ENCODE assay signal across 8 cellular contexts in the genomic region with DNA sequence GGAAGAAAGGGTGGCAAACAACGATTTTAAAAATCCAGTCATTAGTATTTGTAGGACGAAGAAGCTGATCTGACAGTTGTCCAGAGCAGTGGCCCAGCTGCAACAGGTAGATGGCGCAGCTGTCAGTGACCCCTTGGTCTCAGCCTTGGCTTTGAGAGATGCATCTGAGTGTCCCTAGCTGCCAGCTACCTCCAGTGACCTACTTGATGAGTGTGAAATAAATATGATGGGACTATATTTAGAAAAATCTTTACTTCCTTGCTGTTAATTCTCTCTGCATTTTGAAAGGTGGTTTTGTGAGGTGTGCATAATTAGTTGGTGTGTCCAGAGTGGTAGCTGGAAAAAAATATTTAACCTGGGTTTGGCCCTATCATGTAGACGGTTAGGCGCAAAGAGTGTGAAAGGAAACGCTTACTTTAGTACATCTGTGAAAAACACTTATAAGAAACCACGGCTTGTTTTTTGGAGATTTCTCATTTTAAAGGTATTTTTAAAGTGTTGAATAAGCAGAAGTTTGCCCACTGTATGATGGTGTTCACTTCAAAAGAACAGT. TPM values are rescaled to one million over a fixed set of nuclear protein-coding genes. Genes with fewer than 3 reads are reported as not detected.
DNase-seq lines count a peak whose midpoint lies in the region; ATAC-seq and TF ChIP-seq lines count a peak whose summit lies in the region.

No MANE protein-coding gene starts in this region.

- peak overlapping the region; percentile 87 for H3K4me3 Mint-ChIP-seq in activated naive CD4-positive, alpha-beta T cell treated with anti-CD3 and anti-CD28 coated beads, Interleukin-2, amount 50 U/mL, for 24 hours
- peak overlapping the region; percentile 77 for H3K4me3 Mint-ChIP-seq in activated CD8-positive, alpha-beta T cell treated with anti-CD3 and anti-CD28 coated beads, Interleukin-2, amount 10 ng/mL, durations not matched to agents 7 days and 5 days

- peaks cover 3% of the 10 kb centered on the region for H3K27me3 Mint-ChIP-seq in activated naive CD4-positive, alpha-beta T cell treated with anti-CD3 and anti-CD28 coated beads, Interleukin-2, amount 50 U/mL, for 24 hours
- peaks cover 17% of the 10 kb centered on the region for H3K27me3 Mint-ChIP-seq in activated CD8-positive, alpha-beta T cell treated with anti-CD3 and anti-CD28 coated beads, Interleukin-2, amount 10 ng/mL, durations not matched to agents 7 days and 5 days (ENCODE audit: low read depth)

- intact Hi-C loops in Right ventricle myocardium superior (cut with DNase I), result no loop called here

- H3K36me3 Mint-ChIP-seq in activated naive CD4-positive, alpha-beta T cell treated with anti-CD3 and anti-CD28 coated beads, Interleukin-2, amount 50 U/mL, for 24 hours, result no peaks in the 10 kb centered on the region
- peaks cover 5% of the 10 kb centered on the region for H3K36me3 Mint-ChIP-seq in activated CD8-positive, alpha-beta T cell treated with anti-CD3 and anti-CD28 coated beads, Interleukin-2, amount 10 ng/mL, durations not matched to agents 7 days and 5 days (ENCODE audit: low read depth)

- peaks cover 17% of the 10 kb centered on the region for H3K4me1 Mint-ChIP-seq in activated naive CD4-positive, alpha-beta T cell treated with anti-CD3 and anti-CD28 coated beads, Interleukin-2, amount 50 U/mL, for 24 hours
- peaks cover 20% of the 10 kb centered on the region for H3K4me1 Mint-ChIP-seq in activated CD8-positive, alpha-beta T cell treated with anti-CD3 and anti-CD28 coated beads, Interleukin-2, amount 10 ng/mL, durations not matched to agents 7 days and 5 days (ENCODE audit: low read depth)

- H3K27ac Mint-ChIP-seq in activated naive CD4-positive, alpha-beta T cell treated with anti-CD3 and anti-CD28 coated beads, Interleukin-2, amount 50 U/mL, for 24 hours, result peak overlapping the region; percentile 33
- peak overlapping the region; percentile 53 for H3K27ac Mint-ChIP-seq in activated CD8-positive, alpha-beta T cell treated with anti-CD3 and anti-CD28 coated beads, Interleukin-2, amount 10 ng/mL, durations not matched to agents 7 days and 5 days

- POLR2A ChIA-PET in activated CD8-positive, alpha-beta T cell treated with anti-CD3 and anti-CD28 coated beads, Interleukin-2, amount 10 ng/mL, durations not matched to agents 7 days and 5 days (lab: Charles Lee), result interaction anchor here (0.6 to 1.2 kb wide), 3 partner anchors 15 to 442 kb away, joined by 3 to 6 read pairs (median 5); no protein-coding TSS in a partner anchor

- DNase-seq in activated naive CD4-positive, alpha-beta T cell treated with Interleukin-2 at 50 U/mL for 16 hours, result no peak
- DNase-seq in NCI-H1092 (lab: John Stamatoyannopoulos, UW), result peak; percentile 43
- no peak for DNase-seq in activated CD8-positive, alpha-beta T cell treated with anti-CD3 and anti-CD28 coated beads, Interleukin-2, amount 10 ng/mL, durations not matched to agents 7 days and 5 days
- DNase-seq in Right ventricle myocardium superior, result peak; percentile 58
- no peak for DNase-seq in omental fat pad (ENCODE audit: low spot score)
- DNase-seq in GDM1 (lab: John Stamatoyannopoulos, UW), result no peak

- TF ChIP-seq CTCF in omental fat pad (IDR thresholded peaks at IDR 0.05), result no peak

- ATAC-seq in HG02610 (IDR thresholded peaks at IDR 0.05; ENCODE audit: unreplicated experiment) (peak; percentile 59), Right ventricle myocardium superior (ENCODE audit: poor library complexity) (peak; percentile 77), omental fat pad (ENCODE audit: low FRiP score) (peak; percentile 51)
- ATAC-seq in activated CD8-positive, alpha-beta T cell treated with anti-CD3 and anti-CD28 coated beads, Interleukin-2, amount 10 ng/mL, durations not matched to agents 7 days and 5 days, result peak; percentile 54

- CTCF ChIA-PET in activated CD8-positive, alpha-beta T cell treated with anti-CD3 and anti-CD28 coated beads, Interleukin-2, amount 10 ng/mL, durations not matched to agents 7 days and 5 days (lab: Charles Lee), result interaction anchor here (0.8 to 2.8 kb wide), 15 partner anchors 13 to 506 kb away, joined by 3 to 29 read pairs (median 5); a partner anchor contains a TSS

- H3K9me3 Mint-ChIP-seq in activated naive CD4-positive, alpha-beta T cell treated with anti-CD3 and anti-CD28 coated beads, Interleukin-2, amount 50 U/mL, for 24 hours, result no peaks in the 10 kb centered on the region
- no peaks in the 10 kb centered on the region for H3K9me3 Mint-ChIP-seq in activated CD8-positive, alpha-beta T cell treated with anti-CD3 and anti-CD28 coated beads, Interleukin-2, amount 10 ng/mL, durations not matched to agents 7 days and 5 days (ENCODE audit: insufficient read depth)

RNA-seq across cellular contexts. Expression of a gene that starts 1.0 kb away (rescaled TPM):
- 1 to 10 TPM; 5.6 to 6.9 TPM for total RNA-seq in activated CD8-positive, alpha-beta T cell treated with anti-CD3 and anti-CD28 coated beads, Interleukin-2, amount 10 ng/mL, durations not matched to agents 7 days and 5 days
- total RNA-seq in Right ventricle myocardium superior (17.6 TPM), omental fat pad (10 to 100 TPM; 11.6 to 30.4 (median 17.4) TPM)

RNA-seq across cellular contexts. Expression of a gene that starts 24.7 kb away (rescaled TPM):
- 10 to 100 TPM; 13.5 to 13.7 TPM for total RNA-seq in activated CD8-positive, alpha-beta T cell treated with anti-CD3 and anti-CD28 coated beads, Interleukin-2, amount 10 ng/mL, durations not matched to agents 7 days and 5 days
- total RNA-seq in Right ventricle myocardium superior (22.5 TPM), omental fat pad (10 to 100 TPM; 11.6 to 22.1 (median 20.1) TPM)

Comparison
In these comparisons a context has a peak if more than half of its experiments do, and no peak if none do; other contexts are left out.
1. DNase-seq: peak in NCI-H1092 (single experiment) and Right ventricle myocardium superior (single experiment); none in activated naive CD4-positive, alpha-beta T cell treated with Interleukin-2 at 50 U/mL for 16 hours (single experiment), activated CD8-positive, alpha-beta T cell treated with anti-CD3 and anti-CD28 coated beads, Interleukin-2, amount 10 ng/mL, durations not matched to agents 7 days and 5 days (single experiment), omental fat pad (single experiment) and GDM1 (single experiment).
2. Peak in every context shown above with its lines, with median percentiles within 50 percentile points of each other: ATAC-seq.